In the genomic region with DNA sequence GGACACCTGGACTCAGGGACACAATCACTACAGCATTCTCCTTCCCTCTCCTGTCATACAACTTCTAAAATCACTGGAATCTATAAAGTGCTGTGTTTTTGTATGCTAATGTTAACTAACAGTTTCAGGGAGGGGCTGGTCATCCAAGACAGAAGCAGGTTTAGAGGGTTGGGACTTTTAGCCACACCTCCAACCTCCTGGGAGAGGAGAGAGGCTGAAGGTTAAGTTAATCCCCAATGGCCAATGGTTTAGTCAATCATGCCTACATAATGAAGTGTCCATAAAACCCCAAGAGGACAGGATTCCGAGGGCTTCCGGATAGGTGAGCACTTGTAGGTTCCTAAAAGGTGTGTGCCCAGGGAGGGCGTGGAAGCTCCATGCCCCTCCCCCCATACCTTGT, we compare ENCODE assay signal across 24 cellular contexts.
"Had no signal": no experiment of that assay in that cellular context is flagged by ENCODE, and none has a peak within 500 bp of the region (broad histone marks: within the 10 kb centered on the region; RNA-seq: fewer than 3 reads in every experiment).

No MANE protein-coding gene starts in this region.

- H3K27ac Mint-ChIP-seq: dendritic cell treated with granulocyte-macrophage colony-stimulating factor and Interleukin-4, amounts not matched to agents 40 ng/mL and 50 ng/mL, for 4 days; endodermal cell; memory B cell; progenitor cell of endocrine pancreas had no signal

- H3K27ac ChIP-seq: colonic mucosa, epithelial cell of prostate, gastrocnemius medialis, neutrophil, parathyroid adenoma, right lobe of liver, thoracic aorta, tibial nerve, upper lobe of left lung had no signal

- H3K4me3 ChIP-seq: colonic mucosa, gastrocnemius medialis, lung, right lobe of liver, thoracic aorta, tibial nerve, upper lobe of left lung had no signal

- H3K4me3 Mint-ChIP-seq: dendritic cell treated with granulocyte-macrophage colony-stimulating factor and Interleukin-4, amounts not matched to agents 40 ng/mL and 50 ng/mL, for 4 days; endodermal cell; memory B cell; neural crest cell had no signal

- ATAC-seq: esophagus mucosa, gastrocnemius medialis, left lobe of liver, right lobe of liver had no signal

- H3K27me3 ChIP-seq: colonic mucosa, gastrocnemius medialis, neutrophil, right lobe of liver, tibial nerve, upper lobe of left lung had no signal

- H3K27me3 Mint-ChIP-seq: dendritic cell treated with granulocyte-macrophage colony-stimulating factor and Interleukin-4, amounts not matched to agents 40 ng/mL and 50 ng/mL, for 4 days; memory B cell; progenitor cell of endocrine pancreas had no signal

- H3K4me1 Mint-ChIP-seq: neural crest cell had no signal

- H3K9ac ChIP-seq: parathyroid adenoma had no signal

- H3K4me1 ChIP-seq: colonic mucosa, right lobe of liver had no signal

- H3K36me3 Mint-ChIP-seq: memory B cell; natural killer cell treated with Interleukin-12 subunit alpha and Interleukin-12 subunit beta and Interleukin-15 and Interleukin-18, amount 100 ng/mL, for 72 hours had no signal

- H3K9me3 Mint-ChIP-seq: dendritic cell treated with granulocyte-macrophage colony-stimulating factor and Interleukin-4, amounts not matched to agents 40 ng/mL and 50 ng/mL, for 4 days; endodermal cell; memory B cell; neural crest cell had no signal

- H3K9me3 ChIP-seq: colonic mucosa, gastrocnemius medialis, neutrophil, right lobe of liver, thoracic aorta, tibial nerve, upper lobe of left lung had no signal

- DNase-seq: colonic mucosa; effector CD8-positive, alpha-beta T cell; endodermal cell; foreskin fibroblast; gastrocnemius medialis; head of caudate nucleus; kidney; right lobe of liver; small intestine; stimulated activated naive CD4-positive, alpha-beta T cell treated with Interleukin-2 at 50 U/mL for 16 hours; upper lobe of left lung had no signal

- H3K36me3 ChIP-seq: colonic mucosa, gastrocnemius medialis, neutrophil, right lobe of liver, thoracic aorta, tibial nerve, upper lobe of left lung had no signal
